Comparison of ENCODE assay signal across 8 cellular contexts in genomic region chr20:64039293-64040160, GRCh38. TPM values are rescaled to one million over a fixed set of nuclear protein-coding genes. Genes with fewer than 3 reads are reported as not detected.
DNase-seq lines count a peak whose midpoint lies in the region; ATAC-seq and TF ChIP-seq lines count a peak whose summit lies in the region.

No MANE protein-coding gene starts in this region.

- ATAC-seq in GM18520 (IDR thresholded peaks at IDR 0.05; ENCODE audit: unreplicated experiment) = no peak

- peaks cover 5% of the 10 kb centered on the region; the same call in 1 of the 2 replicates for H3K36me3 ChIP-seq in SJCRH30

- TF ChIP-seq CTCF in GM12875 (IDR thresholded peaks at IDR 0.05; ENCODE audit: borderline replicate concordance, insufficient read depth, low read depth, low read length) = no peak
- TF ChIP-seq CTCF in retinal pigment epithelial cell (conservative IDR thresholded peaks at IDR 0.05; ENCODE audit: low read depth, low read length) = no peak

- H3K27ac ChIP-seq in SJCRH30 = no peak overlapping the region

- in situ Hi-C loops in G401 (cut with HindIII; ENCODE audit: low sequenced_read_pairs) = no loop called here

- no peaks in the 10 kb centered on the region for H3K9me3 ChIP-seq in SJCRH30 (replicated peaks)

- H3K4me3 ChIP-seq in GM12875 (ENCODE audit: low read depth, low read length) (peak overlapping the region; percentile 45), SJCRH30 (peak overlapping the region; percentile 41), retinal pigment epithelial cell (ENCODE audit: low read length) (peak overlapping the region; percentile 32)

- H3K4me1 ChIP-seq in SJCRH30 = peaks cover 34% of the 10 kb centered on the region

- peaks cover 19% of the 10 kb centered on the region for H3K27me3 ChIP-seq in SJCRH30

- no peak for DNase-seq in SJCRH30
- peak; percentile 75 for DNase-seq in glomerular endothelial cell (ENCODE audit: extremely low read depth, low read depth, low spot score)
- no peak for DNase-seq in retinal pigment epithelial cell (ENCODE audit: low read depth)
- no peak for DNase-seq in LoVo (ENCODE audit: low spot score)
- no peak for DNase-seq in G401 (ENCODE audit: low spot score)
- DNase-seq in activated effector memory CD4-positive, alpha-beta T cell treated with Interleukin-2 at 50 U/mL for 16 hours = no peak

RNA-seq across cellular contexts. Expression of gene C20orf204, which starts 3.5 kb away (rescaled TPM):
- 2.0 and 3.0 TPM in 2 replicates for total RNA-seq in SJCRH30 (2014; rRNA removed; shearing (Covaris generic))
- 1.2 and 6.8 TPM in 2 replicates for total RNA-seq in glomerular endothelial cell
- total RNA-seq in G401 (2014; rRNA removed; shearing (Covaris generic)) = 0.81 and 1.8 TPM in 2 replicates

RNA-seq across cellular contexts. Expression of gene SOX18, which starts 9.9 kb away (rescaled TPM):
- total RNA-seq in SJCRH30 (2014; rRNA removed; shearing (Covaris generic)) = 0.13 and 0.14 TPM in 2 replicates
- 31.8 and 102 TPM in 2 replicates for total RNA-seq in glomerular endothelial cell
- 1.2 TPM in 1 of 2 replicates, not detected in the other for total RNA-seq in G401 (2014; rRNA removed; shearing (Covaris generic))

RNA-seq across cellular contexts. Expression of gene TCEA2, which starts 23.5 kb away (rescaled TPM):
- 12.6 and 16.9 TPM in 2 replicates for total RNA-seq in SJCRH30 (2014; rRNA removed; shearing (Covaris generic))
- 34.5 and 61.0 TPM in 2 replicates for total RNA-seq in glomerular endothelial cell
- total RNA-seq in G401 (2014; rRNA removed; shearing (Covaris generic)) = 29.2 and 44.0 TPM in 2 replicates

RNA-seq across cellular contexts. Expression of gene RGS19, which starts 39.8 kb away (rescaled TPM):
- 17.2 and 18.8 TPM in 2 replicates for total RNA-seq in SJCRH30 (2014; rRNA removed; shearing (Covaris generic))
- total RNA-seq in glomerular endothelial cell = 32.6 and 40.3 TPM in 2 replicates
- 32.9 and 33.4 TPM in 2 replicates for total RNA-seq in G401 (2014; rRNA removed; shearing (Covaris generic))

RNA-seq across cellular contexts. Expression of gene OPRL1, which starts 40.4 kb away (rescaled TPM):
- total RNA-seq in SJCRH30 (2014; rRNA removed; shearing (Covaris generic)) = 0.28 and 0.43 TPM in 2 replicates
- total RNA-seq in glomerular endothelial cell = 2.7 and 4.5 TPM in 2 replicates
- 4.2 and 5.0 TPM in 2 replicates for total RNA-seq in G401 (2014; rRNA removed; shearing (Covaris generic))

Comparison
In these comparisons a context has a peak if more than half of its experiments do, and no peak if none do; other contexts are left out.
1. RNA of gene SOX18, which starts 9.9 kb away (total RNA-seq): 31.8 to 102 TPM in glomerular endothelial cell; 1.2 TPM in G401 and 0.13 to 0.14 TPM in SJCRH30; every median in the first group is over 10 times any median in the second.
2. Peak in every context shown above with its lines, with median percentiles within 50 percentile points of each other: H3K4me3 ChIP-seq.